13 cellular contexts compared by ENCODE assay signal in genomic region chr5:176744584-176744965, GRCh38.
DNase-seq lines count a peak whose midpoint lies in the region; ATAC-seq and TF ChIP-seq lines count a peak whose summit lies in the region.
"Had no signal": no experiment of that assay in that cellular context is flagged by ENCODE, and none has a peak within 500 bp of the region (broad histone marks: within the 10 kb centered on the region; RNA-seq: fewer than 3 reads in every experiment).

No MANE protein-coding gene starts in this region.

- H3K9me3 Mint-ChIP-seq in Caco-2 (ENCODE audit: unreplicated experiment) (no peaks in the 10 kb centered on the region), H9 (peaks cover 0 to 3% of the 10 kb centered on the region in 2 experiments; a peak in 2 of 5 replicates)
- no peaks in the 10 kb centered on the region for H3K9me3 Mint-ChIP-seq in activated CD4-positive, alpha-beta T cell treated with anti-CD3 and anti-CD28 coated beads, Interleukin-2, amount 10 ng/mL, durations not matched to agents 24 days and 14 days
- no peaks in the 10 kb centered on the region for H3K9me3 Mint-ChIP-seq in activated CD4-positive, alpha-beta T cell treated with anti-CD3 and anti-CD28 coated beads for 36 hours (ENCODE audit: low read depth)
- H3K9me3 Mint-ChIP-seq: activated T-cell treated with anti-CD3 and anti-CD28 coated beads, Interleukin-2, amount 50 U/mL, for 72 hours; effector memory CD8-positive, alpha-beta T cell; memory B cell had no signal

- H2BK20ac ChIP-seq in H9 (ENCODE audit: low read depth, low read length, poor library complexity, severe bottlenecking): no peak overlapping the region

- H3K4me2 ChIP-seq in H9 (ENCODE audit: insufficient read depth, insufficient read length, low read length) (peak overlapping the region; percentile 56), mesendoderm (ENCODE audit: low read length) (no peak overlapping the region)

- no peaks in the 10 kb centered on the region for H4K20me1 ChIP-seq in H9 (ENCODE audit: control insufficient read depth, insufficient read depth, insufficient read length)

- no peak overlapping the region for H2BK12ac ChIP-seq in H9 (ENCODE audit: insufficient read length, low read depth, low read length)

- H3K27me3 Mint-ChIP-seq in Caco-2 (ENCODE audit: insufficient read depth, unreplicated experiment) (peaks cover 9% of the 10 kb centered on the region), H9 (ENCODE audit: low read depth) (peaks cover 41% of the 10 kb centered on the region)
- peaks cover 59% of the 10 kb centered on the region for H3K27me3 Mint-ChIP-seq in activated CD4-positive, alpha-beta T cell treated with anti-CD3 and anti-CD28 coated beads, Interleukin-2, amount 10 ng/mL, durations not matched to agents 24 days and 14 days
- peaks cover 70% of the 10 kb centered on the region for H3K27me3 Mint-ChIP-seq in activated CD4-positive, alpha-beta T cell treated with anti-CD3 and anti-CD28 coated beads for 36 hours

- H2AFZ ChIP-seq in H9 (ENCODE audit: low read length): no peak overlapping the region

- POLR2A ChIA-PET in Caco-2 (lab: Charles Lee): no interaction called here
- POLR2A ChIA-PET in activated CD4-positive, alpha-beta T cell treated with anti-CD3 and anti-CD28 coated beads for 36 hours (lab: Charles Lee): no interaction called here

- no peak overlapping the region for H4K8ac ChIP-seq in H9 (replicated peaks; ENCODE audit: insufficient read length, low read depth, low read length)
- no peak overlapping the region for H4K8ac ChIP-seq in mesendoderm (ENCODE audit: low read depth, low read length)

- peak; percentile 24 for TF ChIP-seq CTCF in Caco-2 (IDR thresholded peaks at IDR 0.05; ENCODE audit: insufficient read depth in 1 of 2, low read depth in 1 of 2, low read length in 1 of 2, severe bottlenecking in 1 of 2, unreplicated experiment in 1 of 2)
- TF ChIP-seq CTCF in H9 (conservative IDR thresholded peaks at IDR 0.05): peak; percentile 68
- peak; percentile 46 for TF ChIP-seq CTCF in astrocyte of the spinal cord (IDR thresholded peaks at IDR 0.05; ENCODE audit: low read depth, low read length)

- H3K9me3 ChIP-seq in Caco-2 (no peaks in the 10 kb centered on the region), H9 (ENCODE audit: control insufficient read depth, low read depth, low read length) (no peaks in the 10 kb centered on the region)
- H3K9me3 ChIP-seq: tibial artery had no signal

- H3K4ac ChIP-seq in H9 (ENCODE audit: low read depth, low read length) (no peak overlapping the region), mesendoderm (ENCODE audit: low read depth, low read length) (no peak overlapping the region)

- H3K4me1 ChIP-seq in Caco-2: no peaks in the 10 kb centered on the region
- H3K4me1 ChIP-seq in H9 (ENCODE audit: insufficient read depth, low read length): peaks cover 10% of the 10 kb centered on the region; the same call in 1 of the 2 replicates
- peaks cover 8% of the 10 kb centered on the region for H3K4me1 ChIP-seq in mesendoderm (ENCODE audit: control insufficient read depth, low read depth, low read length)

- intact Hi-C loops in Caco-2 (cut with micrococcal nuclease; ENCODE audit: unreplicated experiment): no loop called here
- intact Hi-C loops in activated CD4-positive, alpha-beta T cell treated with anti-CD3 and anti-CD28 coated beads, Interleukin-2, amount 10 ng/mL, durations not matched to agents 24 days and 14 days (cut with micrococcal nuclease): no loop called here
- intact Hi-C loops in activated CD4-positive, alpha-beta T cell treated with anti-CD3 and anti-CD28 coated beads for 36 hours (cut with DNase I, micrococcal nuclease): no loop called here

- H4K91ac ChIP-seq in H9 (ENCODE audit: insufficient read length, low read depth, low read length): no peak overlapping the region

- H3K79me1 ChIP-seq in H9 (ENCODE audit: insufficient read depth, low read depth, low read length, poor library complexity, severe bottlenecking) (no peaks in the 10 kb centered on the region), mesendoderm (ENCODE audit: low read length) (no peaks in the 10 kb centered on the region)

- H3K79me2 ChIP-seq in H9 (ENCODE audit: insufficient read depth, low read length) (no peaks in the 10 kb centered on the region), mesendoderm (ENCODE audit: control insufficient read depth, insufficient read depth, low read length) (no peaks in the 10 kb centered on the region)

- no peak overlapping the region for H3K4me3 Mint-ChIP-seq in Caco-2 (ENCODE audit: unreplicated experiment)
- H3K4me3 Mint-ChIP-seq in H9: peak overlapping the region; percentile 4 to 15; a peak in 1 of 5 replicates
- H3K4me3 Mint-ChIP-seq in activated CD4-positive, alpha-beta T cell treated with anti-CD3 and anti-CD28 coated beads, Interleukin-2, amount 10 ng/mL, durations not matched to agents 24 days and 14 days: no peak overlapping the region
- H3K4me3 Mint-ChIP-seq in activated CD4-positive, alpha-beta T cell treated with anti-CD3 and anti-CD28 coated beads for 36 hours: no peak overlapping the region
- H3K4me3 Mint-ChIP-seq: memory B cell had no signal

- H2BK15ac ChIP-seq in H9 (ENCODE audit: low read depth, low read length) (no peak overlapping the region), mesendoderm (replicated peaks; ENCODE audit: low read depth) (no peak overlapping the region)

- H3K4me3 ChIP-seq in Caco-2 (ENCODE audit: low read depth, low read length) (no peak overlapping the region), astrocyte of the spinal cord (ENCODE audit: low read depth, low read length) (no peak overlapping the region), mesendoderm (ENCODE audit: low read length) (no peak overlapping the region)
- H3K4me3 ChIP-seq: tibial artery had no signal

- H3K4me1 Mint-ChIP-seq in Caco-2 (ENCODE audit: low read depth, unreplicated experiment): no peaks in the 10 kb centered on the region
- peaks cover 63 to 64% of the 10 kb centered on the region in 2 experiments for H3K4me1 Mint-ChIP-seq in H9
- H3K4me1 Mint-ChIP-seq in activated CD4-positive, alpha-beta T cell treated with anti-CD3 and anti-CD28 coated beads, Interleukin-2, amount 10 ng/mL, durations not matched to agents 24 days and 14 days: peaks cover 10% of the 10 kb centered on the region
- H3K4me1 Mint-ChIP-seq in activated CD4-positive, alpha-beta T cell treated with anti-CD3 and anti-CD28 coated beads for 36 hours: peaks cover 25% of the 10 kb centered on the region

- DNase-seq in Caco-2: no peak
- peak; percentile 31 for DNase-seq in H9
- DNase-seq in astrocyte of the spinal cord (ENCODE audit: low read depth, low spot score): no peak
- DNase-seq in mesendoderm: peak; percentile 60
- DNase-seq in activated naive CD4-positive, alpha-beta T cell treated with Interleukin-2 at 50 U/mL for 16 hours: no peak
- DNase-seq in COLO829 (ENCODE audit: low spot score): no peak
- DNase-seq in activated CD4-positive, alpha-beta T cell treated with anti-CD3 and anti-CD28 coated beads, Interleukin-2, amount 10 ng/mL, durations not matched to agents 24 days and 14 days: no peak
- no peak for DNase-seq in activated CD4-positive, alpha-beta T cell treated with anti-CD3 and anti-CD28 coated beads for 36 hours
- DNase-seq: activated T-cell treated with anti-CD3 and anti-CD28 coated beads, Interleukin-2, amount 50 U/mL, for 72 hours; effector memory CD8-positive, alpha-beta T cell; T-helper 1 cell had no signal

- H3T11ph ChIP-seq in H9 (ENCODE audit: low read length): no peak overlapping the region

- H3K27me3 ChIP-seq in Caco-2 (replicated peaks; ENCODE audit: control insufficient read depth, insufficient read depth, low read length) (no peaks in the 10 kb centered on the region), H9 (ENCODE audit: insufficient read depth, low read length) (no peaks in the 10 kb centered on the region; the same call in 1 of the 2 replicates), mesendoderm (ENCODE audit: insufficient read depth, low read length, poor library complexity) (no peaks in the 10 kb centered on the region)

- no peak overlapping the region for H4K5ac ChIP-seq in H9 (ENCODE audit: insufficient read length, low read depth, low read length)
- H4K5ac ChIP-seq in mesendoderm (ENCODE audit: low read length): no peak overlapping the region

- H3K23ac ChIP-seq in H9 (ENCODE audit: insufficient read length, low read depth, low read length): no peak overlapping the region
- no peak overlapping the region for H3K23ac ChIP-seq in mesendoderm (ENCODE audit: low read length)

- no peak for ATAC-seq in activated CD4-positive, alpha-beta T cell treated with anti-CD3 and anti-CD28 coated beads for 36 hours
- ATAC-seq: activated T-cell treated with anti-CD3 and anti-CD28 coated beads, Interleukin-2, amount 50 U/mL, for 72 hours; effector memory CD8-positive, alpha-beta T cell had no signal

- H3K27ac Mint-ChIP-seq in Caco-2 (ENCODE audit: unreplicated experiment) (no peak overlapping the region), H9 (no peak overlapping the region)
- no peak overlapping the region for H3K27ac Mint-ChIP-seq in activated CD4-positive, alpha-beta T cell treated with anti-CD3 and anti-CD28 coated beads, Interleukin-2, amount 10 ng/mL, durations not matched to agents 24 days and 14 days
- H3K27ac Mint-ChIP-seq in activated CD4-positive, alpha-beta T cell treated with anti-CD3 and anti-CD28 coated beads for 36 hours: no peak overlapping the region
- H3K27ac Mint-ChIP-seq: activated T-cell treated with anti-CD3 and anti-CD28 coated beads, Interleukin-2, amount 50 U/mL, for 72 hours; effector memory CD8-positive, alpha-beta T cell; memory B cell had no signal

- H3K36me3 Mint-ChIP-seq in Caco-2 (ENCODE audit: insufficient read depth, unreplicated experiment) (no peaks in the 10 kb centered on the region), H9 (ENCODE audit: insufficient read depth in 1 of 3, low read depth in 3 of 3) (no peaks in the 10 kb centered on the region)
- H3K36me3 Mint-ChIP-seq in activated CD4-positive, alpha-beta T cell treated with anti-CD3 and anti-CD28 coated beads, Interleukin-2, amount 10 ng/mL, durations not matched to agents 24 days and 14 days (ENCODE audit: low read depth): no peaks in the 10 kb centered on the region
- no peaks in the 10 kb centered on the region for H3K36me3 Mint-ChIP-seq in activated CD4-positive, alpha-beta T cell treated with anti-CD3 and anti-CD28 coated beads for 36 hours (ENCODE audit: low read depth)
- H3K36me3 Mint-ChIP-seq: memory B cell had no signal

- no TSS peak for BruUV-seq in Caco-2 (replicated peaks; lab: Mats Ljungman, UMichigan)

- no CpG with 5 or more reads among the region's 8 CpGs for WGBS in H9 (ENCODE audit: extremely low coverage, insufficient read length, low lambda C conversion rate)
- WGBS in mesendoderm (ENCODE audit: extremely low coverage, insufficient coverage, low lambda C conversion rate): no CpG with 5 or more reads among the region's 8 CpGs

- no peak overlapping the region for H3K14ac ChIP-seq in H9 (ENCODE audit: insufficient read depth, low read length)

- in situ Hi-C loops in astrocyte of the spinal cord (cut with HindIII; ENCODE audit: low sequenced_read_pairs): no loop called here

- H3K36me3 ChIP-seq in Caco-2 (ENCODE audit: control insufficient read depth, insufficient read depth, low read length) (no peaks in the 10 kb centered on the region), mesendoderm (ENCODE audit: control insufficient read depth, insufficient read depth, low read length) (no peaks in the 10 kb centered on the region)
- H3K36me3 ChIP-seq: tibial artery had no signal

- H2BK120ac ChIP-seq in H9 (ENCODE audit: low read depth, low read length, poor library complexity, severe bottlenecking) (no peak overlapping the region), mesendoderm (ENCODE audit: low read depth, low read length) (no peak overlapping the region)

- no peak overlapping the region for H3K9ac ChIP-seq in H9 (ENCODE audit: extremely low read depth, insufficient read length, low read length)
- no peak overlapping the region for H3K9ac ChIP-seq in mesendoderm (ENCODE audit: low read length)

- H3K56ac ChIP-seq in H9 (ENCODE audit: insufficient read length, low read depth, low read length): no peak overlapping the region
- H3K56ac ChIP-seq in mesendoderm (ENCODE audit: low read length): no peak overlapping the region

- H3K18ac ChIP-seq in H9 (ENCODE audit: insufficient read length, low read depth, low read length): no peak overlapping the region
- H3K18ac ChIP-seq in mesendoderm (ENCODE audit: low read length): no peak overlapping the region

- H2AK5ac ChIP-seq in H9 (ENCODE audit: insufficient read length, low read length): no peak overlapping the region
- no peak overlapping the region for H2AK5ac ChIP-seq in mesendoderm (ENCODE audit: low read length)

- no peak overlapping the region for H2BK5ac ChIP-seq in H9 (ENCODE audit: insufficient read length, low read length)
- H2BK5ac ChIP-seq in mesendoderm (ENCODE audit: low read length): no peak overlapping the region

- H3K27ac ChIP-seq in H9 (ENCODE audit: insufficient read length, low read depth, low read length): no peak overlapping the region
- no peak overlapping the region for H3K27ac ChIP-seq in mesendoderm (ENCODE audit: low read depth, low read length)
- H3K27ac ChIP-seq: tibial artery had no signal

- H3K23me2 ChIP-seq in H9 (ENCODE audit: insufficient read length, low read depth, low read length, poor library complexity, severe bottlenecking): peaks cover 3% of the 10 kb centered on the region

- CTCF ChIA-PET in Caco-2 (lab: Charles Lee): interaction anchor here (1.7 kb wide), 1 partner anchor 84 kb away, joined by 14 read pairs; no protein-coding TSS in a partner anchor
- CTCF ChIA-PET in activated CD4-positive, alpha-beta T cell treated with anti-CD3 and anti-CD28 coated beads for 36 hours (lab: Charles Lee): interaction anchor here (0.6 to 1.1 kb wide), 4 partner anchors 29 to 86 kb away, joined by 3 to 5 read pairs (median 4); no protein-coding TSS in a partner anchor

Comparison
In these comparisons a context has a peak if more than half of its experiments do, and no peak if none do; other contexts are left out.
1. DNase-seq: peak in H9 (single experiment) and mesendoderm (single experiment); none in Caco-2 (0 of 2), astrocyte of the spinal cord (single experiment), activated naive CD4-positive, alpha-beta T cell treated with Interleukin-2 at 50 U/mL for 16 hours (single experiment), COLO829 (single experiment), activated CD4-positive, alpha-beta T cell treated with anti-CD3 and anti-CD28 coated beads, Interleukin-2, amount 10 ng/mL, durations not matched to agents 24 days and 14 days (single experiment) and activated CD4-positive, alpha-beta T cell treated with anti-CD3 and anti-CD28 coated beads for 36 hours (single experiment).
2. H3K4me3 Mint-ChIP-seq: peak in H9 (2 of 2); none in Caco-2 (single experiment), activated CD4-positive, alpha-beta T cell treated with anti-CD3 and anti-CD28 coated beads, Interleukin-2, amount 10 ng/mL, durations not matched to agents 24 days and 14 days (single experiment) and activated CD4-positive, alpha-beta T cell treated with anti-CD3 and anti-CD28 coated beads for 36 hours (single experiment).
3. Peak in every context shown above with its lines, with median percentiles within 50 percentile points of each other: CTCF ChIP-seq.